In the genomic region with DNA sequence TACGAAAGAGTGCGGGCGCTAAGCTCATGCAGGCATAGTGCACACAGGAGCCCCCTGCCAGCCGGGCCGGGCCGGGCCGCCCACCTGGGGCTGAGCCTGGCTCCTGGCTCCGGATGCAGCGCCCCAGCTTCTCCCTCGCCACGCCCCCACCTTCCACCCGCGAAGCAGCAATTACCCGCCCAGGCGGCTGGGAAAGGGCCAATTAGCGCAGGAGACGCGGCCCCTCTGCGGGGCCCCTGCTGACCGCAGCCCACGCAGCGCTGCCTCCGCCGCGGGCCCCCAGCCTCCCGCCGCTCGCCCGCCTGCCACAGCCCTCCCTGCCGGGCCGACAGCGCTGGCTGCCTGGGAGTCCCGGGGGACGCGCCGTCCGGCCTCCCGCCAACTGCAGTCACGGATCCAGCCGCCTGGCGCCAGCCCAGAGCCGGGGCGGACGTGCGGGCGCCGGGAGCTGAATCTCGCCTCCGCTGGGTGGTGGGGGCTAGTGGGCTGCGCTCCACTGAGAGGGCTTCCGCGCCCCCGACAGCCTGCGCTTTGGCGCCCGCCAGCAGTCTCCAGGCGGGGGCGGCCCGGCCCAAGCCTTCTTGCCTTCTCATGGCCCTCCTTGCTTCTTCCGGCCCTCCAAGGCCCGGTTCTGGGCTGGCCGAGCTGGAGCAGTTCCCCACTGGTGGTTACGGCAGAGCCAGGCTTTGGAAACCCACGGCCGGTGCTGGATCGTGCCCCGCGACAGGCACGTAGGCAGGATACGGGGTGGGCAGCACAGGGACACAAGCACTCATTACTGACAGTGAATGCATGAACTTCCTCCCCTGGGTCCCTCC, we compare ENCODE assay signal across 1 cellular context.
TF ChIP-seq lines count a peak whose summit lies in the region.

No MANE protein-coding gene starts in this region.

TF ChIP-seq in HepG2, 621 proteins besides CTCF, POLR2A, EP300 and RAD21 (continued from another document and continues in another):
- TF ChIP-seq HMGXB4 (CRISPR knock-in tag; IDR thresholded peaks at IDR 0.05; ENCODE audit: borderline replicate concordance in 1 of 2, low read depth in 1 of 2) (peak; percentile 29 to 75; a peak in 3 of 4 replicates), CBX2 (IDR thresholded peaks at IDR 0.05; ENCODE audit: low read depth, low read length) (no peak), CBX2 (CRISPR knock-in tag; IDR thresholded peaks at IDR 0.05; ENCODE audit: low read depth) (0 out of 2 replicates have a peak, but pooled peaks have one; percentile 37), AGO1 (IDR thresholded peaks at IDR 0.05; ENCODE audit: low read depth, low read length, poor library complexity, severe bottlenecking) (peak; percentile 26), ZBTB2 (CRISPR knock-in tag; IDR thresholded peaks at IDR 0.05; ENCODE audit: low read depth) (peak; percentile 30; the same call in 1 of the 2 replicates), ZMAT3 (CRISPR knock-in tag; conservative IDR thresholded peaks at IDR 0.05) (0 out of 2 replicates have a peak, but pooled peaks have one; percentile 36), RARG (CRISPR knock-in tag; IDR thresholded peaks at IDR 0.05; ENCODE audit: low read depth) (no peak), TARDBP (CRISPR knock-in tag; IDR thresholded peaks at IDR 0.05) (peak; percentile 31; the same call in 1 of the 2 replicates), SNAI1 (CRISPR knock-in tag; IDR thresholded peaks at IDR 0.05; ENCODE audit: borderline replicate concordance) (0 out of 2 replicates have a peak, but pooled peaks have one; percentile 38), ASH2L (IDR thresholded peaks at IDR 0.05; ENCODE audit: insufficient read length, low read depth, low read length) (peak; percentile 34), ESRRA (CRISPR knock-in tag; IDR thresholded peaks at IDR 0.05; ENCODE audit: low read depth) (0 out of 2 replicates have a peak, but pooled peaks have one; percentile 17), ZSCAN31 (CRISPR knock-in tag; IDR thresholded peaks at IDR 0.05; ENCODE audit: low read depth) (peak; percentile 25; the same call in 1 of the 2 replicates), HNRNPUL1 (IDR thresholded peaks at IDR 0.05; ENCODE audit: low read depth, low read length) (no peak), HMG20B (CRISPR knock-in tag; conservative IDR thresholded peaks at IDR 0.05) (no peak), ZNF280D (CRISPR knock-in tag; IDR thresholded peaks at IDR 0.05) (0 out of 2 replicates have a peak, but pooled peaks have one; percentile 20), ZMYM3 (CRISPR knock-in tag; IDR thresholded peaks at IDR 0.05) (peak; percentile 14; the same call in 1 of the 2 replicates), ZNF253 (CRISPR knock-in tag; IDR thresholded peaks at IDR 0.05; ENCODE audit: borderline replicate concordance) (peak; percentile 79), ZNF737 (CRISPR knock-in tag; IDR thresholded peaks at IDR 0.05; ENCODE audit: borderline replicate concordance) (no peak), MAZ (IDR thresholded peaks at IDR 0.05; ENCODE audit: borderline replicate concordance, low read depth, low read length) (peak; percentile 7; the same call in 1 of the 2 replicates), MAZ (CRISPR knock-in tag; IDR thresholded peaks at IDR 0.05; ENCODE audit: low read depth) (peak; percentile 76), THAP11 (CRISPR knock-in tag; IDR thresholded peaks at IDR 0.05) (peak; percentile 23; the same call in 1 of the 2 replicates), HMGA1 (CRISPR knock-in tag; conservative IDR thresholded peaks at IDR 0.05) (no peak), ZNF232 (CRISPR knock-in tag; IDR thresholded peaks at IDR 0.05; ENCODE audit: borderline replicate concordance) (0 out of 2 replicates have a peak, but pooled peaks have one; percentile 7), SP4 (CRISPR knock-in tag; IDR thresholded peaks at IDR 0.05) (peak; percentile 14; the same call in 1 of the 2 replicates), ZNF563 (CRISPR knock-in tag; IDR thresholded peaks at IDR 0.05) (peak; percentile 74; the same call in 1 of the 2 replicates), MXI1 (IDR thresholded peaks at IDR 0.05; ENCODE audit: borderline replicate concordance, low read depth, low read length) (peak; percentile 40; the same call in 1 of the 3 replicates), TBX2 (CRISPR knock-in tag; IDR thresholded peaks at IDR 0.05; ENCODE audit: borderline replicate concordance) (peak; percentile 60; the same call in 1 of the 2 replicates), HOXA7 (CRISPR knock-in tag; IDR thresholded peaks at IDR 0.05) (no peak), E2F5 (CRISPR knock-in tag; conservative IDR thresholded peaks at IDR 0.05) (0 out of 2 replicates have a peak, but pooled peaks have one; percentile 7), SOX6 (IDR thresholded peaks at IDR 0.05) (no peak), SOX6 (CRISPR knock-in tag; IDR thresholded peaks at IDR 0.05) (no peak), ZGPAT (CRISPR knock-in tag; IDR thresholded peaks at IDR 0.05) (peak; percentile 41; the same call in 1 of the 2 replicates), DRAP1 (CRISPR knock-in tag; IDR thresholded peaks at IDR 0.05) (no peak; the same call in 1 of the 2 replicates)
- TF ChIP-seq, protein P1, sequence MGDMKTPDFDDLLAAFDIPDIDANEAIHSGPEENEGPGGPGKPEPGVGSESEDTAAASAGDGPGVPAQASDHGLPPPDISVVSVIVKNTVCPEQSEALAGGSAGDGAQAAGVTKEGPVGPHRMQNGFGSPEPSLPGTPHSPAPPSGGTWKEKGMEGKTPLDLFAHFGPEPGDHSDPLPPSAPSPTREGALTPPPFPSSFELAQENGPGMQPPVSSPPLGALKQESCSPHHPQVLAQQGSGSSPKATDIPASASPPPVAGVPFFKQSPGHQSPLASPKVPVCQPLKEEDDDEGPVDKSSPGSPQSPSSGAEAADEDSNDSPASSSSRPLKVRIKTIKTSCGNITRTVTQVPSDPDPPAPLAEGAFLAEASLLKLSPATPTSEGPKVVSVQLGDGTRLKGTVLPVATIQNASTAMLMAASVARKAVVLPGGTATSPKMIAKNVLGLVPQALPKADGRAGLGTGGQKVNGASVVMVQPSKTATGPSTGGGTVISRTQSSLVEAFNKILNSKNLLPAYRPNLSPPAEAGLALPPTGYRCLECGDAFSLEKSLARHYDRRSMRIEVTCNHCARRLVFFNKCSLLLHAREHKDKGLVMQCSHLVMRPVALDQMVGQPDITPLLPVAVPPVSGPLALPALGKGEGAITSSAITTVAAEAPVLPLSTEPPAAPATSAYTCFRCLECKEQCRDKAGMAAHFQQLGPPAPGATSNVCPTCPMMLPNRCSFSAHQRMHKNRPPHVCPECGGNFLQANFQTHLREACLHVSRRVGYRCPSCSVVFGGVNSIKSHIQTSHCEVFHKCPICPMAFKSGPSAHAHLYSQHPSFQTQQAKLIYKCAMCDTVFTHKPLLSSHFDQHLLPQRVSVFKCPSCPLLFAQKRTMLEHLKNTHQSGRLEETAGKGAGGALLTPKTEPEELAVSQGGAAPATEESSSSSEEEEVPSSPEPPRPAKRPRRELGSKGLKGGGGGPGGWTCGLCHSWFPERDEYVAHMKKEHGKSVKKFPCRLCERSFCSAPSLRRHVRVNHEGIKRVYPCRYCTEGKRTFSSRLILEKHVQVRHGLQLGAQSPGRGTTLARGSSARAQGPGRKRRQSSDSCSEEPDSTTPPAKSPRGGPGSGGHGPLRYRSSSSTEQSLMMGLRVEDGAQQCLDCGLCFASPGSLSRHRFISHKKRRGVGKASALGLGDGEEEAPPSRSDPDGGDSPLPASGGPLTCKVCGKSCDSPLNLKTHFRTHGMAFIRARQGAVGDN (CRISPR knock-in tag; IDR thresholded peaks at IDR 0.05), result peak; percentile 74
- TF ChIP-seq, protein P2, sequence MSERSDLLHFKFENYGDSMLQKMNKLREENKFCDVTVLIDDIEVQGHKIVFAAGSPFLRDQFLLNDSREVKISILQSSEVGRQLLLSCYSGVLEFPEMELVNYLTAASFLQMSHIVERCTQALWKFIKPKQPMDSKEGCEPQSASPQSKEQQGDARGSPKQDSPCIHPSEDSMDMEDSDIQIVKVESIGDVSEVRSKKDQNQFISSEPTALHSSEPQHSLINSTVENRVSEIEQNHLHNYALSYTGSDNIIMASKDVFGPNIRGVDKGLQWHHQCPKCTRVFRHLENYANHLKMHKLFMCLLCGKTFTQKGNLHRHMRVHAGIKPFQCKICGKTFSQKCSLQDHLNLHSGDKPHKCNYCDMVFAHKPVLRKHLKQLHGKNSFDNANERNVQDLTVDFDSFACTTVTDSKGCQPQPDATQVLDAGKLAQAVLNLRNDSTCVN (CRISPR knock-in tag; IDR thresholded peaks at IDR 0.05; ENCODE audit: borderline replicate concordance), result peak; percentile 32; the same call in 1 of the 2 replicates
- TF ChIP-seq, protein P3, sequence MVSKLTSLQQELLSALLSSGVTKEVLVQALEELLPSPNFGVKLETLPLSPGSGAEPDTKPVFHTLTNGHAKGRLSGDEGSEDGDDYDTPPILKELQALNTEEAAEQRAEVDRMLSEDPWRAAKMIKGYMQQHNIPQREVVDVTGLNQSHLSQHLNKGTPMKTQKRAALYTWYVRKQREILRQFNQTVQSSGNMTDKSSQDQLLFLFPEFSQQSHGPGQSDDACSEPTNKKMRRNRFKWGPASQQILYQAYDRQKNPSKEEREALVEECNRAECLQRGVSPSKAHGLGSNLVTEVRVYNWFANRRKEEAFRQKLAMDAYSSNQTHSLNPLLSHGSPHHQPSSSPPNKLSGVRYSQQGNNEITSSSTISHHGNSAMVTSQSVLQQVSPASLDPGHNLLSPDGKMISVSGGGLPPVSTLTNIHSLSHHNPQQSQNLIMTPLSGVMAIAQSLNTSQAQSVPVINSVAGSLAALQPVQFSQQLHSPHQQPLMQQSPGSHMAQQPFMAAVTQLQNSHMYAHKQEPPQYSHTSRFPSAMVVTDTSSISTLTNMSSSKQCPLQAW (CRISPR knock-in tag; IDR thresholded peaks at IDR 0.05), result no peak
